In genomic region chr9:16316406-16316805, GRCh38 we compare ENCODE assay signal across 16 cellular contexts.
"Had no signal": no experiment of that assay in that cellular context is flagged by ENCODE, and none has a peak within 500 bp of the region (broad histone marks: within the 10 kb centered on the region; RNA-seq: fewer than 3 reads in every experiment).

No MANE protein-coding gene starts in this region.

- H3K27me3 Mint-ChIP-seq: activated CD4-positive, alpha-beta memory T cell treated with anti-CD3 and anti-CD28 coated beads for 36 hours; activated naive CD8-positive, alpha-beta T cell treated with anti-CD3 and anti-CD28 coated beads, Interleukin-2, amount 10 ng/mL, durations not matched to agents 7 days and 5 days; activated T-helper 17 cell treated with anti-CD3 and anti-CD28 coated beads, Interleukin-2, amount 50 U/mL, for 72 hours; stimulated activated naive B cell treated with anti-CD40 and anti-IgM and Interleukin-4, amounts not matched to agents 10 μg/mL and 1 μg/mL and 100 μg/mL, for 72 hours had no signal

- ATAC-seq: activated T-helper 17 cell treated with anti-CD3 and anti-CD28 coated beads, Interleukin-2, amount 50 U/mL, for 72 hours; left colon; natural killer cell treated with Interleukin-12 subunit alpha and Interleukin-12 subunit beta and Interleukin-15 and Interleukin-18, amount 100 ng/mL, for 72 hours; stimulated activated naive B cell treated with anti-CD40 and anti-IgM and Interleukin-4, amounts not matched to agents 10 μg/mL and 1 μg/mL and 100 μg/mL, for 72 hours had no signal

- H3K36me3 ChIP-seq: cardiac muscle cell, thoracic aorta, upper lobe of left lung had no signal

- H3K9me3 ChIP-seq: thoracic aorta, upper lobe of left lung had no signal

- H3K27ac Mint-ChIP-seq: activated CD4-positive, alpha-beta memory T cell treated with anti-CD3 and anti-CD28 coated beads for 36 hours; activated naive CD8-positive, alpha-beta T cell treated with anti-CD3 and anti-CD28 coated beads, Interleukin-2, amount 10 ng/mL, durations not matched to agents 7 days and 5 days; activated T-helper 17 cell treated with anti-CD3 and anti-CD28 coated beads, Interleukin-2, amount 50 U/mL, for 72 hours; natural killer cell treated with Interleukin-12 subunit alpha and Interleukin-12 subunit beta and Interleukin-15 and Interleukin-18, amount 100 ng/mL, for 72 hours; stimulated activated naive B cell treated with anti-CD40 and anti-IgM and Interleukin-4, amounts not matched to agents 10 μg/mL and 1 μg/mL and 100 μg/mL, for 72 hours; T-helper 2 cell treated with Interferon-gamma antibody and Interleukin-4, amounts not matched to agents 5 μg/mL and 100 μg/mL, for 36 hours had no signal

- DNase-seq: activated CD4-positive, alpha-beta memory T cell treated with anti-CD3 and anti-CD28 coated beads for 36 hours; activated naive CD4-positive, alpha-beta T cell; activated naive CD8-positive, alpha-beta T cell treated with anti-CD3 and anti-CD28 coated beads, Interleukin-2, amount 10 ng/mL, durations not matched to agents 7 days and 5 days; activated T-cell treated with anti-CD3 and anti-CD28 coated beads, Interleukin-2, amount 50 U/mL, for 1 hour; foreskin fibroblast; left colon; occipital lobe; stimulated activated naive B cell treated with anti-CD40 and anti-IgM and Interleukin-4, amounts not matched to agents 10 μg/mL and 1 μg/mL and 100 μg/mL, for 72 hours; upper lobe of left lung had no signal

- H3K4me3 Mint-ChIP-seq: activated CD4-positive, alpha-beta memory T cell treated with anti-CD3 and anti-CD28 coated beads for 36 hours; activated naive CD8-positive, alpha-beta T cell treated with anti-CD3 and anti-CD28 coated beads, Interleukin-2, amount 10 ng/mL, durations not matched to agents 7 days and 5 days; activated T-helper 17 cell treated with anti-CD3 and anti-CD28 coated beads, Interleukin-2, amount 50 U/mL, for 72 hours; natural killer cell treated with Interleukin-12 subunit alpha and Interleukin-12 subunit beta and Interleukin-15 and Interleukin-18, amount 100 ng/mL, for 72 hours; stimulated activated naive B cell treated with anti-CD40 and anti-IgM and Interleukin-4, amounts not matched to agents 10 μg/mL and 1 μg/mL and 100 μg/mL, for 72 hours; T-helper 2 cell treated with Interferon-gamma antibody and Interleukin-4, amounts not matched to agents 5 μg/mL and 100 μg/mL, for 36 hours had no signal

- H3K9me3 Mint-ChIP-seq: activated naive CD8-positive, alpha-beta T cell treated with anti-CD3 and anti-CD28 coated beads, Interleukin-2, amount 10 ng/mL, durations not matched to agents 7 days and 5 days; T-helper 2 cell treated with Interferon-gamma antibody and Interleukin-4, amounts not matched to agents 5 μg/mL and 100 μg/mL, for 36 hours had no signal

- H3K36me3 Mint-ChIP-seq: activated CD4-positive, alpha-beta memory T cell treated with anti-CD3 and anti-CD28 coated beads for 36 hours; activated naive CD8-positive, alpha-beta T cell treated with anti-CD3 and anti-CD28 coated beads, Interleukin-2, amount 10 ng/mL, durations not matched to agents 7 days and 5 days; natural killer cell treated with Interleukin-12 subunit alpha and Interleukin-12 subunit beta and Interleukin-15 and Interleukin-18, amount 100 ng/mL, for 72 hours; stimulated activated naive B cell treated with anti-CD40 and anti-IgM and Interleukin-4, amounts not matched to agents 10 μg/mL and 1 μg/mL and 100 μg/mL, for 72 hours had no signal

- H3K27ac ChIP-seq: cardiac muscle cell, hepatocyte, upper lobe of left lung had no signal

- H3K27me3 ChIP-seq: hepatocyte, upper lobe of left lung had no signal

- H3K4me3 ChIP-seq: cardiac muscle cell, hepatocyte, lung, upper lobe of left lung had no signal

- H3K4me1 Mint-ChIP-seq: activated naive CD8-positive, alpha-beta T cell treated with anti-CD3 and anti-CD28 coated beads, Interleukin-2, amount 10 ng/mL, durations not matched to agents 7 days and 5 days; activated T-helper 17 cell treated with anti-CD3 and anti-CD28 coated beads, Interleukin-2, amount 50 U/mL, for 72 hours; stimulated activated naive B cell treated with anti-CD40 and anti-IgM and Interleukin-4, amounts not matched to agents 10 μg/mL and 1 μg/mL and 100 μg/mL, for 72 hours had no signal
